Comparison of ENCODE assay signal across 8 cellular contexts in the genomic region with DNA sequence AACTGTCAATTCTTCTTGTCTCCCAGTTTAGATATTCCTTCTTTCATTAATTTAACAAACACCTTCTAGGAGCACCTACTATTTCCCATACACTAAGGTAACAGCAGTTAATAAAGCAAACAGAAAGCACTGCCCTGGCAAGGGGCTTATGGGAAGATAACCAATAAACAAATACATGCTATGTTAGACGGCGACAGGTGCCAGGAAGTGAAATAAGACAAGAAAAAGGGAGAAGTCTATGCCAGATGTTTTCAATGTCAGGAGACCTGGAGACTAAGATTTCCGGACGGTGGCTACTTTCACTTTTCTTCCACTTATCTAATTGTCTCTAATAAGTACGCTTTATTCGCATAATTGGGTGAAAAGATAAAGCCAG. TPM values are rescaled to one million over a fixed set of nuclear protein-coding genes. Genes with fewer than 3 reads are reported as not detected.
DNase-seq lines count a peak whose midpoint lies in the region; ATAC-seq lines count a peak whose summit lies in the region.

No MANE protein-coding gene starts in this region.

- no peak for DNase-seq in activated T-cell treated with anti-CD3 and anti-CD28 coated beads, Interleukin-2, amount 50 U/mL, for 4 hours
- no peak for DNase-seq in activated T-cell treated with anti-CD3 and anti-CD28 coated beads, Interleukin-2, amount 50 U/mL, for 1 hour
- DNase-seq in NCI-H748 (lab: John Stamatoyannopoulos, UW; ENCODE audit: unreplicated experiment) (peak; percentile 30), lung microvascular endothelial cell (ENCODE audit: low read depth in 2 of 2) (peak; percentile 11 to 28)
- DNase-seq in central memory CD4-positive, alpha-beta T cell = peak; percentile 11
- DNase-seq in effector CD4-positive, alpha-beta T cell = no peak

- H3K27me3 Mint-ChIP-seq in activated T-cell treated with anti-CD3 and anti-CD28 coated beads, Interleukin-2, amount 50 U/mL, for 4 hours (ENCODE audit: low read depth) = no peaks in the 10 kb centered on the region

- peaks cover 21% of the 10 kb centered on the region for H3K36me3 Mint-ChIP-seq in activated T-cell treated with anti-CD3 and anti-CD28 coated beads, Interleukin-2, amount 50 U/mL, for 4 hours (ENCODE audit: insufficient read depth)

- peak overlapping the region; percentile 84 for H3K27ac ChIP-seq in urinary bladder (ENCODE audit: low read depth)

- H3K9me3 Mint-ChIP-seq in activated T-cell treated with anti-CD3 and anti-CD28 coated beads, Interleukin-2, amount 50 U/mL, for 4 hours = peaks cover 6% of the 10 kb centered on the region

- no peaks in the 10 kb centered on the region for H3K4me1 ChIP-seq in urinary bladder (ENCODE audit: insufficient read depth)

- H3K36me3 ChIP-seq in urinary bladder (ENCODE audit: insufficient read depth) = no peaks in the 10 kb centered on the region

- WGBS in urinary bladder = 0% methylated on average over 6 of the region's 6 CpGs

- peak overlapping the region; percentile 99 for H3K4me3 ChIP-seq in urinary bladder (ENCODE audit: low read depth, low read length)

- peak overlapping the region; percentile 91 for H3K4me3 Mint-ChIP-seq in activated T-cell treated with anti-CD3 and anti-CD28 coated beads, Interleukin-2, amount 50 U/mL, for 4 hours

- peak in 1 of 2 donors; percentile 7 for ATAC-seq in activated T-cell treated with anti-CD3 and anti-CD28 coated beads, Interleukin-2, amount 50 U/mL, for 4 hours
- ATAC-seq in HG02678 (IDR thresholded peaks at IDR 0.05; ENCODE audit: unreplicated experiment) = peak; percentile 54

- peaks cover 37% of the 10 kb centered on the region for H3K4me1 Mint-ChIP-seq in activated T-cell treated with anti-CD3 and anti-CD28 coated beads, Interleukin-2, amount 50 U/mL, for 4 hours (ENCODE audit: low read depth)

RNA-seq across cellular contexts. Expression of gene ZNF445, which starts 32.5 kb away (rescaled TPM):
- total RNA-seq in activated T-cell treated with anti-CD3 and anti-CD28 coated beads, Interleukin-2, amount 50 U/mL, for 4 hours = 1 to 10 TPM; 7.5 to 9.4 (median 8.7) TPM
- 3.7 and 5.8 TPM in 2 replicates for total RNA-seq in lung microvascular endothelial cell
- total RNA-seq in urinary bladder = 20.7 TPM
- 5.0 TPM for polyA plus RNA-seq in urinary bladder

RNA-seq across cellular contexts. Expression of gene ZKSCAN7, which starts 45.0 kb away (rescaled TPM):
- 1 to 10 TPM; 2.0 to 2.3 (median 2.0) TPM for total RNA-seq in activated T-cell treated with anti-CD3 and anti-CD28 coated beads, Interleukin-2, amount 50 U/mL, for 4 hours
- total RNA-seq in lung microvascular endothelial cell (0.87 and 1.2 TPM in 2 replicates), urinary bladder (19.5 TPM)
- 3.7 TPM for polyA plus RNA-seq in urinary bladder

Comparison
In these comparisons a context has a peak if more than half of its experiments do, and no peak if none do; other contexts are left out.
1. DNase-seq: peak in NCI-H748 (single experiment), central memory CD4-positive, alpha-beta T cell (single experiment) and lung microvascular endothelial cell (2 of 2); none in activated T-cell treated with anti-CD3 and anti-CD28 coated beads, Interleukin-2, amount 50 U/mL, for 4 hours (single experiment), activated T-cell treated with anti-CD3 and anti-CD28 coated beads, Interleukin-2, amount 50 U/mL, for 1 hour (single experiment) and effector CD4-positive, alpha-beta T cell (single experiment).